ENCODE assay signal across 18 cellular contexts in the genomic region with DNA sequence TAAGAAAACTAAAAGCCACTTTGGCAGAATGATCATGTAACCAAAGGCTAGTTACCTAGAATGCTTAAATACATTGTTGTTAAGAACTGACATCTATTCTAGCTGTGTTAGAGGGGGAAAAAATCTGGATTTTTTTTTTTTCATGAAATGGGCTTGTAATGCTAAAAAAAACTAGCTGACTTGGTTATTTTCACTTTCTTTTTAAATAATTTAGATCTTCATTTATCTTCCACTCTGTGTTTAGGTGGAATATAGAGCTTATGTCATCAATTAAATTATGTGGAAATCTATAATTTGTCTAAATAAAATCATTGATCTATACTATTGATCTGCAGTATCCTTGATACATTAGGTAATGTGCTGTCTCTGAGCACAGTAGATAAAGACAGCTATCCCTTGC.
DNase-seq lines count a peak whose midpoint lies in the region; ATAC-seq and TF ChIP-seq lines count a peak whose summit lies in the region.
"Had no signal": no experiment of that assay in that cellular context is flagged by ENCODE, and none has a peak within 500 bp of the region (broad histone marks: within the 10 kb centered on the region; RNA-seq: fewer than 3 reads in every experiment).

No MANE protein-coding gene starts in this region.

- intact Hi-C loops in Right ventricle myocardium superior (cut with DNase I): loop anchor here (10.0 kb wide), 1 partner anchor 221 kb away; the partner anchor contains the start of gene TCF12

- DNase-seq in cardiac muscle cell (ENCODE audit: low read depth in 1 of 2, low spot score in 1 of 2) (no peak), Right ventricle myocardium superior (no peak), hepatocyte (ENCODE audit: low spot score) (no peak), ecto neural progenitor cell (ENCODE audit: low spot score) (no peak)
- no peak for DNase-seq in effector CD8-positive, alpha-beta T cell (lab: John Stamatoyannopoulos, UW)
- DNase-seq: activated gamma-delta T cell; caudate nucleus; effector memory CD8-positive, alpha-beta T cell; hypothalamus; NCI-H1930; ovary; sigmoid colon; stimulated activated naive CD8-positive, alpha-beta T cell treated with anti-CD3 and anti-CD28 coated beads, Interleukin-15, Interleukin-2, amounts not matched to agents 100 U/mL and 50 U/mL, for 24 hours; upper lobe of left lung had no signal

- no peak for ATAC-seq in Right ventricle myocardium superior (ENCODE audit: poor library complexity)
- no peak for ATAC-seq in HG02981 (IDR thresholded peaks at IDR 0.05; ENCODE audit: unreplicated experiment)
- ATAC-seq: activated CD4-positive, CD25-positive, alpha-beta regulatory T cell treated with anti-CD3 and anti-CD28 coated beads, Interleukin-2, amount 50 U/mL, for 24 hours; effector memory CD8-positive, alpha-beta T cell; stimulated activated naive CD8-positive, alpha-beta T cell treated with anti-CD3 and anti-CD28 coated beads, Interleukin-15, Interleukin-2, amounts not matched to agents 100 U/mL and 50 U/mL, for 24 hours had no signal

- no peaks in the 10 kb centered on the region for H3K9me3 ChIP-seq in cardiac muscle cell (ENCODE audit: low read depth)
- H3K9me3 ChIP-seq in hepatocyte (ENCODE audit: low read depth): no peaks in the 10 kb centered on the region
- H3K9me3 ChIP-seq in subcutaneous abdominal adipose tissue (ENCODE audit: control insufficient read depth in 5 of 5, low read length in 5 of 5): no peaks in the 10 kb centered on the region
- H3K9me3 ChIP-seq: ovary, sigmoid colon, upper lobe of left lung had no signal

- H4K20me1 ChIP-seq in hepatocyte (ENCODE audit: insufficient read depth, poor library complexity, severe bottlenecking): peaks cover 4% of the 10 kb centered on the region

- H3K4me2 ChIP-seq in hepatocyte: peak overlapping the region; percentile 2

- H3K9ac ChIP-seq in subcutaneous abdominal adipose tissue (ENCODE audit: low read length in 5 of 5): peak overlapping the region in 3 of 5 donors; percentile 4 to 39 (median 13)

- H3K36me3 ChIP-seq in cardiac muscle cell (no peaks in the 10 kb centered on the region), hepatocyte (replicated peaks; ENCODE audit: insufficient read depth, low read depth) (no peaks in the 10 kb centered on the region), subcutaneous abdominal adipose tissue (ENCODE audit: control insufficient read depth in 5 of 5, insufficient read depth in 5 of 5, low read length in 5 of 5) (no peaks in the 10 kb centered on the region)
- H3K36me3 ChIP-seq: ovary, sigmoid colon, upper lobe of left lung had no signal

- H3K9me2 ChIP-seq in hepatocyte (replicated peaks; ENCODE audit: insufficient read depth): no peaks in the 10 kb centered on the region

- no peak overlapping the region for H3K4me3 ChIP-seq in cardiac muscle cell
- H3K4me3 ChIP-seq in WI38 (ENCODE audit: low read depth, low read length): 0 out of 2 replicates have a peak overlapping the region, but pooled peaks have one; percentile 9
- H3K4me3 ChIP-seq in hepatocyte: no peak overlapping the region
- peak overlapping the region in 2 of 5 donors; percentile 12 to 18 for H3K4me3 ChIP-seq in subcutaneous abdominal adipose tissue (ENCODE audit: low read depth in 1 of 5, low read length in 5 of 5)
- H3K4me3 ChIP-seq: ovary, sigmoid colon, upper lobe of left lung had no signal

- H3K27me3 ChIP-seq in cardiac muscle cell (no peaks in the 10 kb centered on the region), hepatocyte (no peaks in the 10 kb centered on the region), subcutaneous abdominal adipose tissue (ENCODE audit: control insufficient read depth in 5 of 5, insufficient read depth in 4 of 5, low read length in 5 of 5) (no peaks in the 10 kb centered on the region)
- H3K27me3 ChIP-seq: ovary, sigmoid colon, upper lobe of left lung had no signal

- no peak overlapping the region for H2AFZ ChIP-seq in hepatocyte

- peak overlapping the region; percentile 9 for H3K27ac ChIP-seq in cardiac muscle cell
- H3K27ac ChIP-seq in hepatocyte: no peak overlapping the region
- H3K27ac ChIP-seq in subcutaneous abdominal adipose tissue (ENCODE audit: low read depth, low read length): no peak overlapping the region
- H3K27ac ChIP-seq: ovary had no signal

- peaks cover 21% of the 10 kb centered on the region for H3K4me1 ChIP-seq in cardiac muscle cell (ENCODE audit: low read depth)
- H3K4me1 ChIP-seq in hepatocyte (ENCODE audit: insufficient read depth): peaks cover 7% of the 10 kb centered on the region
- peaks cover 0 to 34% (median 6%) of the 10 kb centered on the region in 5 donors for H3K4me1 ChIP-seq in subcutaneous abdominal adipose tissue (ENCODE audit: control insufficient read depth in 5 of 5, insufficient read depth in 5 of 5, low read length in 5 of 5)

- TF ChIP-seq CTCF in cardiac muscle cell (IDR thresholded peaks at IDR 0.05; ENCODE audit: low read depth, low read length) (no peak), WI38 (IDR thresholded peaks at IDR 0.05; ENCODE audit: low read depth, low read length) (no peak), hepatocyte (IDR thresholded peaks at IDR 0.05; ENCODE audit: poor library complexity) (no peak)

- peaks cover 38% of the 10 kb centered on the region for H3K79me2 ChIP-seq in hepatocyte
